Comparison of ENCODE assay signal across 1 cellular context in the genomic region with DNA sequence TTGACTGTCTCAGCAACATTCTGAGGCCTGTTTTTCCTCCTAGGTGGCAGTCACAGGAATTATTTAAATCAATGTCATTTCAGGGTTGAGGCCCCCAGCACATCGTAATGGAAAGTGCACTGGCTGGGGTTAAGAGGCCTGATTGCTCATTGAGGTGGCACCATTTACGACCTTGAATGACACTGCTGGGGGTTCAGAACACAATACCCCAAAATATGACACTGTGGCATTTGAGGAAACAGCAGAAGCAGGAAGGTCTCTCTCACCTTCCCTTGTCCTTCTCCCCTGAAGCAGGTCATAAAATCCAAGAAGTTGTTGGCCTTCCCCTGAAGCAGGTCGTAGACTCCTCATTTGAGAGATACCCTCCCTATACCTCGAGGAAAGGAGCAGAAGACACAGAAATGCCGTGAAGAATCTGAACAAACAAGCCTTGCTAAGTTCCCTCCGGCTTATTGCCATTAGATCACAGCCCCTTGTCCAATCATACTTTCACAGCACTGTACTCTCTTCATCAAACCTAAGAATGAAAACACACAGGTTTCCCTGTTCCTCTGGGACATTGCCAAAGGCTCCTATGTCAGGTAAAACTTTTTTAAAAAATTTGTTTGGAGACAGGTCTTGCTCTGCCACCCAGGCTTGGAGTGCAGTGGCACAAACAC.
TF ChIP-seq lines count a peak whose summit lies in the region.

No MANE protein-coding gene starts in this region.

TF ChIP-seq in GM12878, 131 proteins besides CTCF, POLR2A, EP300 and RAD21 (continued from another document):
- no peak for TF ChIP-seq SIX5 (IDR thresholded peaks at IDR 0.05; ENCODE audit: low read depth, low read length, severe bottlenecking)
